In genomic region chr20:32521780-32522524, GRCh38 we compare ENCODE assay signal across 8 cellular contexts.
A peak's percentile ranks its signal among the peaks of the same experiment; 100 is the strongest.
DNase-seq lines count a peak whose midpoint lies in the region; ATAC-seq, FAIRE-seq and TF ChIP-seq lines count a peak whose summit lies in the region.

No MANE protein-coding gene starts in this region.

- H3K79me2 ChIP-seq in PC-3 (ENCODE audit: low read length) = no peaks in the 10 kb centered on the region
- no peaks in the 10 kb centered on the region for H3K79me2 ChIP-seq in fibroblast of lung (ENCODE audit: control insufficient read depth, insufficient read depth, low read length)

- H4K20me1 ChIP-seq in PC-3 (ENCODE audit: low read length) (no peaks in the 10 kb centered on the region), fibroblast of lung (ENCODE audit: control insufficient read depth, extremely low read depth, insufficient read depth, low read length) (no peaks in the 10 kb centered on the region)

- no peaks in the 10 kb centered on the region for H3K9me3 ChIP-seq in PC-3 (ENCODE audit: low read length)
- no peaks in the 10 kb centered on the region for H3K9me3 ChIP-seq in fibroblast of lung (ENCODE audit: control insufficient read depth, insufficient read depth, low read depth, low read length)

- H3K4me3 ChIP-seq in PC-3 (ENCODE audit: low read length) (no peak overlapping the region), fibroblast of lung (replicated peaks in 1 of 4; ENCODE audit: control extremely low read depth in 1 of 4, insufficient read depth in 1 of 4, low read depth in 3 of 4, low read length in 4 of 4) (no peak overlapping the region)

- no peaks in the 10 kb centered on the region for H3F3A ChIP-seq in PC-3 (ENCODE audit: low read length, unreplicated experiment)

- H3K27me3 Mint-ChIP-seq in neural crest cell (ENCODE audit: low read depth) = no peaks in the 10 kb centered on the region

- H3K27me3 ChIP-seq in PC-3 (ENCODE audit: low read length) (no peaks in the 10 kb centered on the region), fibroblast of lung (ENCODE audit: control insufficient read depth, insufficient read depth, low read length) (no peaks in the 10 kb centered on the region)

- ATAC-seq in PC-3 (peak; percentile 96), HG02588 (IDR thresholded peaks at IDR 0.05; ENCODE audit: unreplicated experiment) (no peak)

- H3K9me2 ChIP-seq in PC-3 (replicated peaks; ENCODE audit: low read length) = no peaks in the 10 kb centered on the region

- no peaks in the 10 kb centered on the region for H3K9me3 Mint-ChIP-seq in neural crest cell

- H3K27ac ChIP-seq in PC-3 (ENCODE audit: low read length) (no peak overlapping the region), fibroblast of lung (ENCODE audit: insufficient read depth, low read length) (no peak overlapping the region)

- H3K4me1 ChIP-seq in PC-3 (ENCODE audit: insufficient read depth, low read length) (no peaks in the 10 kb centered on the region), fibroblast of lung (ENCODE audit: control insufficient read depth, extremely low read depth, insufficient read depth, low read length) (no peaks in the 10 kb centered on the region)

- peaks cover 74% of the 10 kb centered on the region for H3K4me1 Mint-ChIP-seq in neural crest cell

- H3K4me3 Mint-ChIP-seq in neural crest cell = peak overlapping the region; percentile 41

- DNase-seq in DMS153 (lab: John Stamatoyannopoulos, UW) = peak; percentile 42
- peak; percentile 13 for DNase-seq in HS-5 (ENCODE audit: low read depth)
- DNase-seq in PC-3 = peak; percentile 74
- peak; percentile 48 to 57 for DNase-seq in activated T-helper 1 cell treated with anti-CD3 and anti-CD28 coated beads, Interleukin-2, amount 50 U/mL, for 16 hours (ENCODE audit: low read depth in 1 of 2, low spot score in 1 of 2)
- peak; percentile 33 to 57 for DNase-seq in fibroblast of lung (ENCODE audit: low read depth in 2 of 2)
- DNase-seq in neural crest cell (ENCODE audit: low read depth, low spot score) = peak; percentile 95
- DNase-seq in urothelium cell line (ENCODE audit: low spot score) = peak; percentile 86

- intact Hi-C loops in PC-3 (cut with micrococcal nuclease) = loop anchor here (1.0 kb wide), 1 partner anchor 131 kb away; no protein-coding TSS in a partner anchor

- H3K36me3 Mint-ChIP-seq in neural crest cell (ENCODE audit: low read depth) = no peaks in the 10 kb centered on the region

- H3K9ac ChIP-seq in PC-3 (ENCODE audit: low read length) (no peak overlapping the region), fibroblast of lung (ENCODE audit: insufficient read depth, low read length) (no peak overlapping the region)

- TF ChIP-seq CTCF in PC-3 (conservative IDR thresholded peaks at IDR 0.05; ENCODE audit: low read depth, low read length) (peak; percentile 92), fibroblast of lung (conservative IDR thresholded peaks at IDR 0.05 in 1 of 2, IDR thresholded peaks at IDR 0.05 in 1 of 2; ENCODE audit: low read depth in 1 of 2, low read length in 2 of 2) (peak; percentile 85 to 86), neural crest cell (conservative IDR thresholded peaks at IDR 0.05) (peak; percentile 98)

- FAIRE-seq in urothelium cell line (lab: Jason Lieb, UNC) = no peak

- CTCF ChIA-PET in PC-3 (lab: Charles Lee) = interaction anchor here (0.5 to 1.3 kb wide), 2 partner anchors 130 to 141 kb away, joined by 3 to 16 read pairs; no protein-coding TSS in a partner anchor

- no peaks in the 10 kb centered on the region for H3K36me3 ChIP-seq in PC-3 (ENCODE audit: low read depth, low read length)
- H3K36me3 ChIP-seq in fibroblast of lung (ENCODE audit: control insufficient read depth, insufficient read depth, low read length) = no peaks in the 10 kb centered on the region

- H2AFZ ChIP-seq in PC-3 (ENCODE audit: low read length) = no peak overlapping the region
- no peak overlapping the region for H2AFZ ChIP-seq in fibroblast of lung (ENCODE audit: low read length)

- H3K27ac Mint-ChIP-seq in neural crest cell (ENCODE audit: unreplicated experiment) = peak overlapping the region; percentile 67

- H3K4me2 ChIP-seq in PC-3 (ENCODE audit: low read length) (no peak overlapping the region; the same call in 1 of the 2 replicates), fibroblast of lung (ENCODE audit: extremely low read depth, insufficient read depth, low read length) (no peak overlapping the region)

- no TSS peak for BruUV-seq in PC-3 (replicated peaks; lab: Mats Ljungman, UMichigan)

- POLR2A ChIA-PET in PC-3 (lab: Charles Lee; ENCODE audit: unreplicated experiment) = no interaction called here

Comparison
In these comparisons a context has a peak if more than half of its experiments do, and no peak if none do; other contexts are left out.
1. DNase-seq: peak in every context shown above with its lines; median percentile 95 in neural crest cell; 86 in urothelium cell line; 74 in PC-3; 52 in activated T-helper 1 cell treated with anti-CD3 and anti-CD28 coated beads, Interleukin-2, amount 50 U/mL, for 16 hours; 45 in fibroblast of lung; 42 in DMS153; 13 in HS-5.